In the genomic region with DNA sequence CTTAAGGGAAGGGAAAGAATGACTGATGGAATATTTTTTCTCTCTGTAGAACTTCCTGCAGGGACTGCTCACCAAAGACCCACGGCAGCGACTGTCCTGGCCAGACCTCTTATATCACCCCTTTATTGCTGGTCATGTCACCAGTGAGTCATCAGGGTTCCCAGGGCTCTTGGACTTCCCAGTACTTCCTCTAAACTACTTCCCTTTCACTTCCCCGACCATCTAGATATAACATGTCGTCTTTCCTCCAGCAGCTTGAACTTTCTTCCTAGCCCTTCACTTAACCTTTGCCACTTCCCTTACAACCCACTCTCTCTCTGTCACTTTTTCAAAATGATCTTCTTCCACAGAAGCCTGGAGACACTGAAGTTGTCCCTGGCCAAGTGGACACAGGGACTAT, we compare ENCODE assay signal across 14 cellular contexts. TPM values are rescaled to one million over a fixed set of nuclear protein-coding genes. Genes with fewer than 3 reads are reported as not detected.
A peak's percentile ranks its signal among the peaks of the same experiment; 100 is the strongest.
DNase-seq lines count a peak whose midpoint lies in the region; ATAC-seq and TF ChIP-seq lines count a peak whose summit lies in the region.
"Had no signal": no experiment of that assay in that cellular context is flagged by ENCODE, and none has a peak within 500 bp of the region (broad histone marks: within the 10 kb centered on the region; RNA-seq: fewer than 3 reads in every experiment).

No MANE protein-coding gene starts in this region.

- no peak overlapping the region for H3K27ac ChIP-seq in mesenchymal stem cell (ENCODE audit: low read length, poor library complexity, severe bottlenecking)
- no peak overlapping the region for H3K27ac ChIP-seq in osteoblast (ENCODE audit: low read depth, low read length)
- no peak overlapping the region for H3K27ac ChIP-seq in ascending aorta
- H3K27ac ChIP-seq: dorsolateral prefrontal cortex had no signal

- DNase-seq in EL (peak; percentile 46), M059J (ENCODE audit: low read depth) (peak; percentile 42), T-helper 17 cell (no peak), mesenchymal stem cell (peak; percentile 53), osteoblast (ENCODE audit: insufficient read length, low spot score, missing footprints) (no peak), SK-N-DZ (ENCODE audit: low spot score) (no peak), ascending aorta (ENCODE audit: low spot score in 2 of 2) (no peak), NCI-H2029 treated with DMSO at 0.1 percent for 48 hours (lab: John Stamatoyannopoulos, UW) (no peak)
- DNase-seq: activated CD4-positive, alpha-beta T cell treated with anti-CD3 and anti-CD28 coated beads, Interleukin-2, amount 10 ng/mL, durations not matched to agents 7 days and 5 days; dorsolateral prefrontal cortex; head of caudate nucleus; NCI-H1092; T-helper 9 cell had no signal

- H3K4me1 ChIP-seq in mesenchymal stem cell (ENCODE audit: control insufficient read depth, insufficient read depth, low read depth, low read length) (no peaks in the 10 kb centered on the region), osteoblast (ENCODE audit: insufficient read depth, low read length) (no peaks in the 10 kb centered on the region), ascending aorta (no peaks in the 10 kb centered on the region)

- no peak overlapping the region for H3K14ac ChIP-seq in mesenchymal stem cell (ENCODE audit: low read length in 2 of 2)

- H4K8ac ChIP-seq in mesenchymal stem cell (ENCODE audit: low read length), result no peak overlapping the region

- no peak for TF ChIP-seq CTCF in osteoblast (IDR thresholded peaks at IDR 0.05; ENCODE audit: extremely low read depth, low read depth, low read length)
- TF ChIP-seq CTCF in ascending aorta (IDR thresholded peaks at IDR 0.05), result no peak

- H3K36me3 Mint-ChIP-seq in T-helper 17 cell (ENCODE audit: low read depth), result peaks cover 6% of the 10 kb centered on the region

- no peaks in the 10 kb centered on the region for H3K27me3 Mint-ChIP-seq in T-helper 17 cell
- H3K27me3 Mint-ChIP-seq: activated CD4-positive, alpha-beta T cell treated with anti-CD3 and anti-CD28 coated beads, Interleukin-2, amount 10 ng/mL, durations not matched to agents 7 days and 5 days; activated naive CD8-positive, alpha-beta T cell had no signal

- no peaks in the 10 kb centered on the region for H4K20me1 ChIP-seq in osteoblast (ENCODE audit: insufficient read depth, low read length)

- H2BK120ac ChIP-seq in mesenchymal stem cell (ENCODE audit: low read depth, low read length), result no peak overlapping the region

- no peaks in the 10 kb centered on the region for H3K79me2 ChIP-seq in osteoblast (ENCODE audit: insufficient read depth, low read length)

- H2AFZ ChIP-seq in mesenchymal stem cell (ENCODE audit: low read depth, low read length), result no peak overlapping the region
- H2AFZ ChIP-seq in osteoblast (ENCODE audit: low read length), result no peak overlapping the region

- no peak overlapping the region for H3K18ac ChIP-seq in mesenchymal stem cell (ENCODE audit: low read depth in 1 of 2, low read length in 2 of 2)

- intact Hi-C loops in ascending aorta (cut with DNase I), result no loop called here

- H2BK5ac ChIP-seq in mesenchymal stem cell (ENCODE audit: low read depth, low read length, poor library complexity, severe bottlenecking), result no peak overlapping the region

- H3K27me3 ChIP-seq in mesenchymal stem cell (ENCODE audit: control insufficient read depth in 1 of 2, insufficient read depth in 1 of 2, low read length in 2 of 2) (no peaks in the 10 kb centered on the region), osteoblast (ENCODE audit: insufficient read depth, low read length) (no peaks in the 10 kb centered on the region), ascending aorta (no peaks in the 10 kb centered on the region)
- H3K27me3 ChIP-seq: dorsolateral prefrontal cortex had no signal

- no peak overlapping the region for H2BK15ac ChIP-seq in mesenchymal stem cell (ENCODE audit: low read depth, poor library complexity, severe bottlenecking)

- H3K4me2 ChIP-seq in mesenchymal stem cell (ENCODE audit: low read length, poor library complexity, severe bottlenecking), result no peak overlapping the region
- H3K4me2 ChIP-seq in osteoblast (ENCODE audit: insufficient read depth, low read length), result no peak overlapping the region

- no peaks in the 10 kb centered on the region for H3K79me1 ChIP-seq in mesenchymal stem cell (replicated peaks; ENCODE audit: low read length, poor library complexity, severe bottlenecking)

- H3K4ac ChIP-seq in mesenchymal stem cell (ENCODE audit: low read depth in 1 of 2, low read length in 2 of 2), result no peak overlapping the region

- peaks cover 37 to 78% of the 10 kb centered on the region in 2 experiments for H3K36me3 ChIP-seq in mesenchymal stem cell (ENCODE audit: control insufficient read depth in 1 of 2, insufficient read depth in 2 of 2, low read depth in 1 of 2, low read length in 2 of 2)
- H3K36me3 ChIP-seq in osteoblast (ENCODE audit: insufficient read depth, low read length), result peaks cover 47% of the 10 kb centered on the region
- peaks cover 21 to 31% of the 10 kb centered on the region in 2 donors for H3K36me3 ChIP-seq in ascending aorta

- H4K91ac ChIP-seq in mesenchymal stem cell (ENCODE audit: low read length), result no peak overlapping the region

- peak overlapping the region; percentile 38 for H3K9ac ChIP-seq in mesenchymal stem cell (ENCODE audit: low read length)

- H3K4me3 ChIP-seq in mesenchymal stem cell (ENCODE audit: insufficient read depth in 1 of 2, low read depth in 1 of 2, low read length in 2 of 2), result no peak overlapping the region
- H3K4me3 ChIP-seq in osteoblast (ENCODE audit: insufficient read depth, low read length), result no peak overlapping the region
- no peak overlapping the region for H3K4me3 ChIP-seq in ascending aorta
- H3K4me3 ChIP-seq: dorsolateral prefrontal cortex had no signal

- no peak overlapping the region for H3K23ac ChIP-seq in mesenchymal stem cell (ENCODE audit: low read length in 2 of 2)

- peak; percentile 21 for ATAC-seq in T-helper 17 cell

- H3K4me3 Mint-ChIP-seq in T-helper 17 cell, result no peak overlapping the region
- H3K4me3 Mint-ChIP-seq: activated CD4-positive, alpha-beta T cell treated with anti-CD3 and anti-CD28 coated beads, Interleukin-2, amount 10 ng/mL, durations not matched to agents 7 days and 5 days; activated naive CD8-positive, alpha-beta T cell had no signal

- no peaks in the 10 kb centered on the region for H3K4me1 Mint-ChIP-seq in T-helper 17 cell
- H3K4me1 Mint-ChIP-seq: activated CD4-positive, alpha-beta T cell treated with anti-CD3 and anti-CD28 coated beads, Interleukin-2, amount 10 ng/mL, durations not matched to agents 7 days and 5 days had no signal

- whole genome bisulfite sequencing in mesenchymal stem cell, result 37% methylated on average over 4 of the region's 4 CpGs

- H2BK12ac ChIP-seq in mesenchymal stem cell (ENCODE audit: low read length in 2 of 2), result no peak overlapping the region

- no peak overlapping the region for H2AK5ac ChIP-seq in mesenchymal stem cell (ENCODE audit: low read length, severe bottlenecking)

- no peaks in the 10 kb centered on the region for H3K9me3 ChIP-seq in T-helper 17 cell (ENCODE audit: control insufficient read depth, low read length, poor library complexity, severe bottlenecking)
- H3K9me3 ChIP-seq in mesenchymal stem cell (ENCODE audit: control insufficient read depth, low read length), result no peaks in the 10 kb centered on the region
- no peaks in the 10 kb centered on the region for H3K9me3 ChIP-seq in osteoblast (ENCODE audit: low read depth, low read length)
- H3K9me3 ChIP-seq in ascending aorta, result no peaks in the 10 kb centered on the region

- H3K27ac Mint-ChIP-seq in T-helper 17 cell, result no peak overlapping the region
- H3K27ac Mint-ChIP-seq: activated CD4-positive, alpha-beta T cell treated with anti-CD3 and anti-CD28 coated beads, Interleukin-2, amount 10 ng/mL, durations not matched to agents 7 days and 5 days; activated naive CD8-positive, alpha-beta T cell had no signal

RNA-seq across cellular contexts. Expression of gene STK36, which starts 7.2 kb away (rescaled TPM):
- total RNA-seq in M059J (2014; rRNA removed; shearing (Covaris generic)), result 8.2 and 11.9 TPM in 2 replicates
- total RNA-seq in T-helper 17 cell (10 to 100 TPM; 14.2 to 21.0 TPM), osteoblast (25.7 and 30.6 TPM in 2 replicates), ascending aorta (17.7 TPM)
- 20.1 TPM for polyA plus RNA-seq in mesenchymal stem cell (2013, experiment 1 of 2)
- 18.3 TPM for polyA plus RNA-seq in mesenchymal stem cell (2013, experiment 2 of 2)
- 16.0 and 22.0 TPM in 2 replicates for polyA plus RNA-seq in SK-N-DZ (2014; cell fraction: cytosol; rRNA removed)
- polyA plus RNA-seq in SK-N-DZ (2014; cell fraction: nucleus; rRNA removed), result 268 and 336 TPM in 2 replicates

RNA-seq across cellular contexts. Expression of gene RNF25, which starts 7.3 kb away (rescaled TPM):
- 36.1 and 40.0 TPM in 2 replicates for total RNA-seq in M059J (2014; rRNA removed; shearing (Covaris generic))
- total RNA-seq in T-helper 17 cell (10 to 100 TPM; 13.4 to 18.3 TPM), osteoblast (32.4 and 41.6 TPM in 2 replicates), ascending aorta (36.0 TPM)
- 32.9 TPM for polyA plus RNA-seq in mesenchymal stem cell (2013, experiment 1 of 2)
- polyA plus RNA-seq in mesenchymal stem cell (2013, experiment 2 of 2), result 27.7 TPM
- polyA plus RNA-seq in SK-N-DZ (2014; cell fraction: cytosol; rRNA removed), result 32.8 and 33.5 TPM in 2 replicates
- polyA plus RNA-seq in SK-N-DZ (2014; cell fraction: nucleus; rRNA removed), result 41.0 and 68.9 TPM in 2 replicates

RNA-seq across cellular contexts. Expression of gene BCS1L, which starts 19.6 kb away (rescaled TPM):
- total RNA-seq in M059J (2014; rRNA removed; shearing (Covaris generic)), result 11.6 and 20.4 TPM in 2 replicates
- total RNA-seq in T-helper 17 cell (10 to 100 TPM; 24.1 to 31.8 TPM), osteoblast (16.6 and 21.2 TPM in 2 replicates), ascending aorta (27.7 TPM)
- polyA plus RNA-seq in mesenchymal stem cell (2013, experiment 1 of 2), result 19.4 TPM
- polyA plus RNA-seq in mesenchymal stem cell (2013, experiment 2 of 2), result 20.1 TPM
- 61.0 and 63.3 TPM in 2 replicates for polyA plus RNA-seq in SK-N-DZ (2014; cell fraction: cytosol; rRNA removed)
- 159 and 177 TPM in 2 replicates for polyA plus RNA-seq in SK-N-DZ (2014; cell fraction: nucleus; rRNA removed)

RNA-seq across cellular contexts. Expression of gene ZNF142, which starts 19.7 kb away (rescaled TPM):
- 7.4 and 14.8 TPM in 2 replicates for total RNA-seq in M059J (2014; rRNA removed; shearing (Covaris generic))
- total RNA-seq in T-helper 17 cell (10 to 100 TPM; 55.0 to 55.6 TPM), osteoblast (14.8 and 16.8 TPM in 2 replicates), ascending aorta (79.7 TPM)
- polyA plus RNA-seq in mesenchymal stem cell (2013, experiment 1 of 2), result 9.8 TPM
- polyA plus RNA-seq in mesenchymal stem cell (2013, experiment 2 of 2), result 9.0 TPM
- polyA plus RNA-seq in SK-N-DZ (2014; cell fraction: cytosol; rRNA removed), result 7.6 and 12.7 TPM in 2 replicates
- 8.9 and 24.1 TPM in 2 replicates for polyA plus RNA-seq in SK-N-DZ (2014; cell fraction: nucleus; rRNA removed)

RNA-seq across cellular contexts. Expression of gene TTLL4, which starts 31.5 kb away (rescaled TPM):
- 9.5 and 17.9 TPM in 2 replicates for total RNA-seq in M059J (2014; rRNA removed; shearing (Covaris generic))
- total RNA-seq in T-helper 17 cell, result 10 to 100 TPM; 21.1 to 21.2 TPM
- polyA plus RNA-seq in mesenchymal stem cell (2013, experiment 1 of 2), result 19.8 TPM
- polyA plus RNA-seq in mesenchymal stem cell (2013, experiment 2 of 2), result 20.5 TPM
- total RNA-seq in osteoblast, result 13.0 and 15.6 TPM in 2 replicates
- polyA plus RNA-seq in SK-N-DZ (2014; cell fraction: cytosol; rRNA removed), result 24.8 and 25.9 TPM in 2 replicates
- 85.3 and 102 TPM in 2 replicates for polyA plus RNA-seq in SK-N-DZ (2014; cell fraction: nucleus; rRNA removed)
- total RNA-seq in ascending aorta, result 93.4 TPM

Comparison
In these comparisons a context has a peak if more than half of its experiments do, and no peak if none do; other contexts are left out.
1. DNase-seq: peak in EL (single experiment), M059J (single experiment) and mesenchymal stem cell (single experiment); none in T-helper 17 cell (0 of 3), osteoblast (single experiment), SK-N-DZ (single experiment), ascending aorta (0 of 2) and NCI-H2029 treated with DMSO at 0.1 percent for 48 hours (single experiment).